In the genomic region with DNA sequence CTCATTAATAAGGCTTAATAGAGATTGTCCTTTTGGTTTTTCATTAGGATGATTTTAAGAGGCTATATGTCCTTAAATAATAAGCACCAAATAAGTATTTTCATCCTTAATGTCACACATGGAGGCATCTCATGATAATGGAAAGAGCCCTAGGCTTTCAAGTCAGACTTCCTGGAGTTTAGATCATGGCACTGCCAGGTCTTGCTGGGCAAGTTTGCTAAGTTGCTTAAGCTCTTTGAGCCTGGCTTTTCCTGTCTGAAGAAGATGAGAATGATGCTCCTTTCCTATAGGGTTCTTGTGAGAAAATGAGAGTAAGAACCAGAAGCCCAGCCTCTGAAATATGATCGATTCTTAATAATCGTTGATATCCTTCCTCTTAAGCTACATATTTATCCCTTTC, we compare ENCODE assay signal across 18 cellular contexts. TPM values are rescaled to one million over a fixed set of nuclear protein-coding genes. Genes with fewer than 3 reads are reported as not detected.
DNase-seq lines count a peak whose midpoint lies in the region; ATAC-seq and TF ChIP-seq lines count a peak whose summit lies in the region.
"Had no signal": no experiment of that assay in that cellular context is flagged by ENCODE, and none has a peak within 500 bp of the region (broad histone marks: within the 10 kb centered on the region; RNA-seq: fewer than 3 reads in every experiment).

No MANE protein-coding gene starts in this region.

- H2AFZ ChIP-seq in Karpas-422 (ENCODE audit: low read length) = no peak overlapping the region
- H2AFZ ChIP-seq in SU-DHL-6 (ENCODE audit: low read depth, low read length, severe bottlenecking) = no peak overlapping the region

- peaks cover 23% of the 10 kb centered on the region; the same call in 1 of the 2 replicates for H3F3A ChIP-seq in SU-DHL-6 (ENCODE audit: insufficient read depth)

- H3K4me2 ChIP-seq in Karpas-422 (ENCODE audit: low read depth, low read length, poor library complexity, severe bottlenecking) (no peak overlapping the region), SU-DHL-6 (ENCODE audit: low read depth, low read length, poor library complexity, severe bottlenecking) (no peak overlapping the region)
- H3K4me2 ChIP-seq: BLaER1 had no signal

- H3K4me3 ChIP-seq in Karpas-422 (ENCODE audit: low read length) = no peak overlapping the region
- H3K4me3 ChIP-seq in SU-DHL-6 (ENCODE audit: insufficient read depth, low read length, poor library complexity, severe bottlenecking) = no peak overlapping the region
- H3K4me3 ChIP-seq: BLaER1 had no signal

- H3K27ac ChIP-seq in Karpas-422 (ENCODE audit: low read length) (no peak overlapping the region), SU-DHL-6 (ENCODE audit: low read depth, low read length) (peak overlapping the region; percentile 18; the same call in 1 of the 2 replicates)
- H3K27ac ChIP-seq: BLaER1 had no signal

- H3K9me2 ChIP-seq in Karpas-422 (replicated peaks; ENCODE audit: insufficient read depth, low read length) (no peaks in the 10 kb centered on the region; the same call in 1 of the 2 replicates), SU-DHL-6 (replicated peaks; ENCODE audit: insufficient read depth, low read length) (no peaks in the 10 kb centered on the region)

- H3K9me3 ChIP-seq in Karpas-422 (ENCODE audit: low read length) (no peaks in the 10 kb centered on the region), SU-DHL-6 (ENCODE audit: insufficient read depth, low read length) (no peaks in the 10 kb centered on the region)
- H3K9me3 ChIP-seq: BE2C, Caco-2 had no signal

- TF ChIP-seq CTCF in SU-DHL-6 (IDR thresholded peaks at IDR 0.05; ENCODE audit: insufficient read depth, low read length, poor library complexity, severe bottlenecking) = no peak

- H3K79me2 ChIP-seq in Karpas-422 (ENCODE audit: low read length) (no peaks in the 10 kb centered on the region), SU-DHL-6 (ENCODE audit: insufficient read depth, low read length) (no peaks in the 10 kb centered on the region)

- no peak overlapping the region for H3K9ac ChIP-seq in Karpas-422 (ENCODE audit: low read length)
- no peak overlapping the region for H3K9ac ChIP-seq in SU-DHL-6 (ENCODE audit: low read length)
- H3K9ac ChIP-seq: BLaER1 had no signal

- DNase-seq in Karpas-422 (peak; percentile 38), amygdala (lab: John Stamatoyannopoulos, UW) (no peak)
- DNase-seq: 8988T; ACHN; BE2C; C1 segment of cervical spinal cord; Caco-2; Calu3; CD4-positive, alpha-beta memory T cell; CD4-positive, CD25-positive, alpha-beta regulatory T cell; CD8-positive, alpha-beta memory T cell; DMS79 treated with DMSO at 0.1 percent for 48 hours; GF-D8 had no signal

- H4K20me1 ChIP-seq in Karpas-422 (ENCODE audit: insufficient read depth, low read depth, low read length) (no peaks in the 10 kb centered on the region), SU-DHL-6 (ENCODE audit: low read depth, low read length) (no peaks in the 10 kb centered on the region)
- H4K20me1 ChIP-seq: BLaER1 had no signal

- peaks cover 7% of the 10 kb centered on the region for H3K36me3 ChIP-seq in Karpas-422 (ENCODE audit: insufficient read depth, low read length)
- peaks cover 6% of the 10 kb centered on the region for H3K36me3 ChIP-seq in SU-DHL-6 (ENCODE audit: low read length)
- H3K36me3 ChIP-seq: BE2C had no signal

- peak; percentile 72 for ATAC-seq in esophagus mucosa
- ATAC-seq in GM18907 (IDR thresholded peaks at IDR 0.05; ENCODE audit: unreplicated experiment) = no peak

- H3K4me1 ChIP-seq in Karpas-422 (ENCODE audit: low read length) = peaks cover 48% of the 10 kb centered on the region
- H3K4me1 ChIP-seq: BE2C, BLaER1, Caco-2 had no signal

- H3K27me3 ChIP-seq in Karpas-422 (ENCODE audit: low read length) = no peaks in the 10 kb centered on the region
- H3K27me3 ChIP-seq in SU-DHL-6 (ENCODE audit: low read length) = no peaks in the 10 kb centered on the region
- H3K27me3 ChIP-seq: BE2C, BLaER1 had no signal

RNA-seq across cellular contexts. Expression of gene P2RY12, which starts 23.4 kb away (rescaled TPM):
- total RNA-seq in Karpas-422 (2014; rRNA removed; shearing (Covaris generic); ENCODE audit: low replicate concordance) = not detected in 2 replicates
- total RNA-seq in esophagus mucosa = not detected
- total RNA-seq: A673; Caco-2; Calu3; CD4-positive, alpha-beta memory T cell; CD8-positive, alpha-beta memory T cell had no signal

RNA-seq across cellular contexts. Expression of gene IGSF10, which starts 52.9 kb away (rescaled TPM):
- total RNA-seq in Karpas-422 (2014; rRNA removed; shearing (Covaris generic); ENCODE audit: low replicate concordance) = 0.07 TPM in 1 of 2 replicates, not detected in the other
- 0.20 TPM for total RNA-seq in esophagus mucosa
- total RNA-seq: CD4-positive, alpha-beta memory T cell; CD4-positive, CD25-positive, alpha-beta regulatory T cell; CD8-positive, alpha-beta memory T cell had no signal
